Comparison of ENCODE assay signal across 34 cellular contexts in the genomic region with DNA sequence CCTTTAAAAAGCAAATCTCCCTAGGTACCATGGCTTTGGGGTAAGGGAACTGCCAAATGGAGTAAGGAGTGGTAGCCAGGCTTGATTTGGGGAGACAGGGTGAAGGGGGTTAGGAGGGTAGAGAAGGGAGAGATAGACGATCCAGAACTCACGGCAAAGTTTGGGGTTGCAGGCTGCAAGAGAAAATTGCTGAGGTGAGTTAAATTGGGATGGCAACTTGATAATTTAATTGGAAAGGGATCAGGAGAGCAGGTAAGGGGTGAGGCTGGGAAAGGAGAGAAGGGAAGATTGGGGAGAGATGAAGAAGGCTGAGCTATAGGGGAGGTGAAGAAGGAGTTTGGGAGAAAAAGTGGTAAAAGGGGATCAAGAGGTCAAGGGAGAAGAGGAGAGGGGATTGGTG. TPM values are rescaled to one million over a fixed set of nuclear protein-coding genes. Genes with fewer than 3 reads are reported as not detected.
"Had no signal": no experiment of that assay in that cellular context is flagged by ENCODE, and none has a peak within 500 bp of the region (broad histone marks: within the 10 kb centered on the region; RNA-seq: fewer than 3 reads in every experiment).

No MANE protein-coding gene starts in this region.

- ATAC-seq: effector memory CD8-positive, alpha-beta T cell; esophagus mucosa; gastrocnemius medialis; heart right ventricle; left cardiac atrium; left lung; left ventricle myocardium superior; lower lobe of right lung; mucosa of descending colon had no signal

- H3K4me1 ChIP-seq: colonic mucosa, gastrocnemius medialis, left lung, lower lobe of right lung had no signal

- FAIRE-seq: endometrium, islet of Langerhans, keratinocyte had no signal

- DNase-seq: colonic mucosa; cortex of kidney; effector CD8-positive, alpha-beta T cell; effector memory CD8-positive, alpha-beta T cell; endodermal cell; erythroblast; esophagus squamous epithelium; foreskin fibroblast; foreskin melanocyte; gastrocnemius medialis; glutamatergic neuron; head of caudate nucleus; heart right ventricle; hippocampal formation; left cardiac atrium; left lung; left ventricle myocardium superior; lower lobe of right lung; mesenchymal stem cell; mucosa of descending colon; naive B cell had no signal

- H3K27ac ChIP-seq: colonic mucosa, epithelial cell of prostate, esophagus squamous epithelium, gastrocnemius medialis, heart right ventricle, left lung, lower lobe of right lung had no signal

- H3K9me3 ChIP-seq: colonic mucosa, gastrocnemius medialis, lower lobe of right lung had no signal

- H3K36me3 ChIP-seq: colonic mucosa, esophagus squamous epithelium, gastrocnemius medialis, heart right ventricle, left lung, lower lobe of right lung had no signal

- H3K4me3 ChIP-seq: colonic mucosa, esophagus squamous epithelium, gastrocnemius medialis, heart right ventricle, left lung, lower lobe of right lung, mucosa of descending colon had no signal

RNA-seq across cellular contexts. Expression of a gene that starts 4.0 kb away (rescaled TPM):
- total RNA-seq: dermis microvascular lymphatic vessel endothelial cell, endodermal cell, esophagus mucosa, esophagus squamous epithelium, gastrocnemius medialis, glomerular endothelial cell, heart right ventricle, kidney epithelial cell, left cardiac atrium, left lung, left ventricle myocardium superior, lower leg skin, lower lobe of right lung, lung microvascular endothelial cell, mesenteric fat pad, mesothelial cell of epicardium, mucosa of descending colon, myocyte had no signal
- polyA plus RNA-seq: heart right ventricle, keratinocyte had no signal

RNA-seq across cellular contexts. Expression of a gene that starts 44.3 kb away (rescaled TPM):
- total RNA-seq: myocyte had no signal
